ENCODE assay signal across 39 cellular contexts in the genomic region with DNA sequence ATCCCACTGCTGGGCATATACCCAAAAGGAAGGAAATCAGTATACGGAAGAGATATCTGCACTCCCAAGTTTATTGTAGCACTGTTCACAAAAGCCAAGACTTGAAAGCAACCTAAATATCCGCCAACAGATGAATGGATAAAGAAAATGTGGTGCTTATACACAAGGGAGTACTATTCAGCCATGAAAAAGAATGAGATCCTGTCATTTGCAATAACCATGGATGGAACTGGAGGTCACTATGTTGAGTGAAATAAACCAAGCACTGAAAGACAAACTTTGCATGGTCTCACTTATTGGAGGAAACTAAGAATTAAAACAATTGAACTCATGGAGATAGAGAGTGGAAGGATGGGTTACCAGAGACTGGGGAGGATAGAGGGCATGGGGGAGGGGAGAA. TPM values are rescaled to one million over a fixed set of nuclear protein-coding genes. Genes with fewer than 3 reads are reported as not detected.
"Had no signal": no experiment of that assay in that cellular context is flagged by ENCODE, and none has a peak within 500 bp of the region (broad histone marks: within the 10 kb centered on the region; RNA-seq: fewer than 3 reads in every experiment).

No MANE protein-coding gene starts in this region.

- H3K9me3 Mint-ChIP-seq: activated CD4-positive, alpha-beta memory T cell treated with anti-CD3 and anti-CD28 coated beads, Interleukin-2, amount 10 ng/mL, durations not matched to agents 7 days and 5 days; activated CD4-positive, alpha-beta T cell treated with anti-CD3 and anti-CD28 coated beads, Interleukin-2, amount 10 ng/mL, durations not matched to agents 7 days and 5 days; activated naive CD4-positive, alpha-beta T cell treated with anti-CD3 and anti-CD28 coated beads, Interleukin-2, amount 10 ng/mL, durations not matched to agents 7 days and 5 days; activated naive CD4-positive, alpha-beta T cell treated with anti-CD3 and anti-CD28 coated beads, Interleukin-2, amount 50 U/mL, for 24 hours; activated naive CD8-positive, alpha-beta T cell treated with anti-CD3 and anti-CD28 coated beads, Interleukin-2, amount 10 ng/mL, durations not matched to agents 7 days and 5 days; activated naive CD8-positive, alpha-beta T cell treated with anti-CD3 and anti-CD28 coated beads, Interleukin-2, amount 50 U/mL, for 24 hours; activated T-helper 2 cell treated with anti-CD3 and anti-CD28 coated beads, Interferon-gamma antibody, Interleukin-2, Interleukin-4, amounts not matched to agents 10 μg/mL and 5 μg/mL and 100 μg/mL, durations not matched to agents 14 hours and 24 hours and 36 hours; T-helper 1 cell treated with Interleukin-12 subunit alpha and Interleukin-12 subunit beta and Interleukin-4 antibody, amounts not matched to agents 30 μg/mL and 1 μg/mL, for 36 hours; T-helper 2 cell treated with Interferon-gamma antibody and Interleukin-4, amounts not matched to agents 5 μg/mL and 100 μg/mL, for 36 hours had no signal

- ATAC-seq: activated CD4-positive, alpha-beta T cell treated with anti-CD3 and anti-CD28 coated beads for 36 hours; activated CD4-positive, CD25-positive, alpha-beta regulatory T cell treated with anti-CD3 and anti-CD28 coated beads, Interleukin-2, amount 50 U/mL, for 24 hours; activated CD8-positive, alpha-beta memory T cell treated with anti-CD3 and anti-CD28 coated beads, Interleukin-2, amount 10 ng/mL, durations not matched to agents 7 days and 5 days; activated CD8-positive, alpha-beta T cell treated with anti-CD3 and anti-CD28 coated beads, Interleukin-2, amount 10 ng/mL, durations not matched to agents 7 days and 5 days; activated naive CD8-positive, alpha-beta T cell treated with anti-CD3 and anti-CD28 coated beads, Interleukin-2, amount 50 U/mL, for 24 hours had no signal

- H3K27me3 ChIP-seq: ascending aorta, cardiac muscle cell had no signal

- DNase-seq: activated CD4-positive, alpha-beta memory T cell treated with anti-CD3 and anti-CD28 coated beads, Interleukin-2, amount 10 ng/mL, durations not matched to agents 7 days and 5 days; activated CD4-positive, alpha-beta T cell treated with anti-CD3 and anti-CD28 coated beads for 1 hour; activated CD4-positive, alpha-beta T cell treated with anti-CD3 and anti-CD28 coated beads for 36 hours; activated CD4-positive, alpha-beta T cell treated with anti-CD3 and anti-CD28 coated beads for 48 hours; activated CD4-positive, alpha-beta T cell treated with anti-CD3 and anti-CD28 coated beads, Interleukin-2, amount 10 ng/mL, durations not matched to agents 7 days and 5 days; activated CD4-positive, alpha-beta T cell treated with anti-CD3 and anti-CD28 coated beads, Interleukin-2, amount 50 U/mL, for 48 hours; activated CD4-positive, CD25-positive, alpha-beta regulatory T cell; activated CD8-positive, alpha-beta memory T cell treated with anti-CD3 and anti-CD28 coated beads for 24 hours; activated CD8-positive, alpha-beta memory T cell treated with anti-CD3 and anti-CD28 coated beads, Interleukin-2, amount 10 ng/mL, durations not matched to agents 7 days and 5 days; activated CD8-positive, alpha-beta memory T cell treated with anti-CD3 and anti-CD28 coated beads, Interleukin-2, amount 50 U/mL, for 48 hours; activated CD8-positive, alpha-beta T cell treated with anti-CD3 and anti-CD28 coated beads, Interleukin-2, amount 10 ng/mL, durations not matched to agents 7 days and 5 days; activated effector memory CD4-positive, alpha-beta T cell treated with Interleukin-2 at 50 U/mL for 16 hours; activated gamma-delta T cell; activated naive CD4-positive, alpha-beta T cell treated with anti-CD3 and anti-CD28 coated beads, Interleukin-2, amount 10 ng/mL, durations not matched to agents 7 days and 5 days; activated naive CD4-positive, alpha-beta T cell treated with Interleukin-2 at 50 U/mL for 16 hours; activated naive CD8-positive, alpha-beta T cell treated with anti-CD3 and anti-CD28 coated beads, Interleukin-2, amount 10 ng/mL, durations not matched to agents 7 days and 5 days; activated naive CD8-positive, alpha-beta T cell treated with anti-CD3 and anti-CD28 coated beads, Interleukin-2, amount 50 U/mL, for 24 hours; activated T-cell treated with anti-CD3 and anti-CD28 coated beads, Interleukin-2, amount 50 U/mL, for 24 hours; activated T-cell treated with anti-CD3 and anti-CD28 coated beads, Interleukin-2, amount 50 U/mL, for 48 hours; amygdala; anterior cingulate cortex; caudate nucleus; cerebellar nuclear complex; T-helper 2 cell; T-helper 9 cell had no signal

- H3K27ac Mint-ChIP-seq: activated CD4-positive, alpha-beta memory T cell treated with anti-CD3 and anti-CD28 coated beads, Interleukin-2, amount 10 ng/mL, durations not matched to agents 7 days and 5 days; activated CD4-positive, alpha-beta T cell treated with anti-CD3 and anti-CD28 coated beads for 36 hours; activated CD4-positive, alpha-beta T cell treated with anti-CD3 and anti-CD28 coated beads, Interleukin-2, amount 10 ng/mL, durations not matched to agents 7 days and 5 days; activated CD8-positive, alpha-beta memory T cell treated with anti-CD3 and anti-CD28 coated beads, Interleukin-2, amount 10 ng/mL, durations not matched to agents 7 days and 5 days; activated CD8-positive, alpha-beta T cell treated with anti-CD3 and anti-CD28 coated beads, Interleukin-2, amount 10 ng/mL, durations not matched to agents 7 days and 5 days; activated naive CD4-positive, alpha-beta T cell treated with anti-CD3 and anti-CD28 coated beads, Interleukin-2, amount 10 ng/mL, durations not matched to agents 7 days and 5 days; activated naive CD4-positive, alpha-beta T cell treated with anti-CD3 and anti-CD28 coated beads, Interleukin-2, amount 50 U/mL, for 24 hours; activated naive CD8-positive, alpha-beta T cell; activated naive CD8-positive, alpha-beta T cell treated with anti-CD3 and anti-CD28 coated beads, Interleukin-2, amount 10 ng/mL, durations not matched to agents 7 days and 5 days; activated naive CD8-positive, alpha-beta T cell treated with anti-CD3 and anti-CD28 coated beads, Interleukin-2, amount 50 U/mL, for 24 hours; activated T-cell treated with anti-CD3 and anti-CD28 coated beads, Interleukin-2, amount 50 U/mL, for 24 hours; activated T-helper 2 cell treated with anti-CD3 and anti-CD28 coated beads, Interferon-gamma antibody, Interleukin-2, Interleukin-4, amounts not matched to agents 10 μg/mL and 5 μg/mL and 100 μg/mL, durations not matched to agents 14 hours and 24 hours and 36 hours; brain; T-helper 1 cell treated with Interleukin-12 subunit alpha and Interleukin-12 subunit beta and Interleukin-4 antibody, amounts not matched to agents 30 μg/mL and 1 μg/mL, for 36 hours; T-helper 2 cell treated with Interferon-gamma antibody and Interleukin-4, amounts not matched to agents 5 μg/mL and 100 μg/mL, for 36 hours had no signal

- H3K9me3 ChIP-seq: ascending aorta had no signal

- H3K4me3 Mint-ChIP-seq: activated CD4-positive, alpha-beta memory T cell treated with anti-CD3 and anti-CD28 coated beads, Interleukin-2, amount 10 ng/mL, durations not matched to agents 7 days and 5 days; activated CD4-positive, alpha-beta T cell treated with anti-CD3 and anti-CD28 coated beads for 36 hours; activated CD4-positive, alpha-beta T cell treated with anti-CD3 and anti-CD28 coated beads, Interleukin-2, amount 10 ng/mL, durations not matched to agents 7 days and 5 days; activated CD8-positive, alpha-beta memory T cell treated with anti-CD3 and anti-CD28 coated beads, Interleukin-2, amount 10 ng/mL, durations not matched to agents 7 days and 5 days; activated CD8-positive, alpha-beta T cell treated with anti-CD3 and anti-CD28 coated beads, Interleukin-2, amount 10 ng/mL, durations not matched to agents 7 days and 5 days; activated naive CD4-positive, alpha-beta T cell treated with anti-CD3 and anti-CD28 coated beads, Interleukin-2, amount 10 ng/mL, durations not matched to agents 7 days and 5 days; activated naive CD4-positive, alpha-beta T cell treated with anti-CD3 and anti-CD28 coated beads, Interleukin-2, amount 50 U/mL, for 24 hours; activated naive CD8-positive, alpha-beta T cell; activated naive CD8-positive, alpha-beta T cell treated with anti-CD3 and anti-CD28 coated beads, Interleukin-2, amount 10 ng/mL, durations not matched to agents 7 days and 5 days; activated naive CD8-positive, alpha-beta T cell treated with anti-CD3 and anti-CD28 coated beads, Interleukin-2, amount 50 U/mL, for 24 hours; activated T-cell treated with anti-CD3 and anti-CD28 coated beads, Interleukin-2, amount 50 U/mL, for 24 hours; brain; central memory CD8-positive, alpha-beta T cell; T-helper 1 cell treated with Interleukin-12 subunit alpha and Interleukin-12 subunit beta and Interleukin-4 antibody, amounts not matched to agents 30 μg/mL and 1 μg/mL, for 36 hours; T-helper 2 cell treated with Interferon-gamma antibody and Interleukin-4, amounts not matched to agents 5 μg/mL and 100 μg/mL, for 36 hours had no signal

- H3K36me3 Mint-ChIP-seq: activated CD8-positive, alpha-beta memory T cell treated with anti-CD3 and anti-CD28 coated beads, Interleukin-2, amount 10 ng/mL, durations not matched to agents 7 days and 5 days; activated naive CD4-positive, alpha-beta T cell treated with anti-CD3 and anti-CD28 coated beads, Interleukin-2, amount 10 ng/mL, durations not matched to agents 7 days and 5 days; activated naive CD4-positive, alpha-beta T cell treated with anti-CD3 and anti-CD28 coated beads, Interleukin-2, amount 50 U/mL, for 24 hours; activated naive CD8-positive, alpha-beta T cell; activated naive CD8-positive, alpha-beta T cell treated with anti-CD3 and anti-CD28 coated beads, Interleukin-2, amount 10 ng/mL, durations not matched to agents 7 days and 5 days; brain had no signal

- H3K36me3 ChIP-seq: ascending aorta, cardiac muscle cell had no signal

- H3K4me3 ChIP-seq: ascending aorta, cardiac muscle cell had no signal

- H3K27ac ChIP-seq: ascending aorta, cardiac muscle cell, VCaP had no signal

- FAIRE-seq: bronchial epithelial cell, TTC549 had no signal

RNA-seq across cellular contexts. Expression of a gene that starts 6.5 kb away (rescaled TPM):
- total RNA-seq: activated CD4-positive, alpha-beta memory T cell treated with anti-CD3 and anti-CD28 coated beads, Interleukin-2, amount 10 ng/mL, durations not matched to agents 7 days and 5 days; activated CD4-positive, alpha-beta T cell treated with anti-CD3 and anti-CD28 coated beads for 36 hours; activated CD4-positive, alpha-beta T cell treated with anti-CD3 and anti-CD28 coated beads, Interleukin-2, amount 10 ng/mL, durations not matched to agents 7 days and 5 days; activated CD8-positive, alpha-beta T cell treated with anti-CD3 and anti-CD28 coated beads, Interleukin-2, amount 10 ng/mL, durations not matched to agents 7 days and 5 days; activated T-helper 2 cell treated with anti-CD3 and anti-CD28 coated beads, Interferon-gamma antibody, Interleukin-2, Interleukin-4, amounts not matched to agents 10 μg/mL and 5 μg/mL and 100 μg/mL, durations not matched to agents 14 hours and 24 hours and 36 hours; bronchial epithelial cell; cardiac muscle cell; chondrocyte had no signal
- polyA plus RNA-seq: cardiac muscle cell had no signal

RNA-seq across cellular contexts. Expression of a gene that starts 23.0 kb away (rescaled TPM):
- total RNA-seq: activated CD4-positive, alpha-beta memory T cell treated with anti-CD3 and anti-CD28 coated beads, Interleukin-2, amount 10 ng/mL, durations not matched to agents 7 days and 5 days; activated CD4-positive, alpha-beta T cell treated with anti-CD3 and anti-CD28 coated beads for 36 hours; activated CD4-positive, alpha-beta T cell treated with anti-CD3 and anti-CD28 coated beads, Interleukin-2, amount 10 ng/mL, durations not matched to agents 7 days and 5 days; activated CD8-positive, alpha-beta memory T cell treated with anti-CD3 and anti-CD28 coated beads, Interleukin-2, amount 10 ng/mL, durations not matched to agents 7 days and 5 days; activated CD8-positive, alpha-beta T cell treated with anti-CD3 and anti-CD28 coated beads, Interleukin-2, amount 10 ng/mL, durations not matched to agents 7 days and 5 days; activated naive CD8-positive, alpha-beta T cell treated with anti-CD3 and anti-CD28 coated beads, Interleukin-2, amount 10 ng/mL, durations not matched to agents 7 days and 5 days; activated T-helper 2 cell treated with anti-CD3 and anti-CD28 coated beads, Interferon-gamma antibody, Interleukin-2, Interleukin-4, amounts not matched to agents 10 μg/mL and 5 μg/mL and 100 μg/mL, durations not matched to agents 14 hours and 24 hours and 36 hours; ascending aorta; bronchial epithelial cell; cardiac muscle cell; chondrocyte had no signal
- polyA plus RNA-seq: cardiac muscle cell had no signal
